22 cellular contexts compared by ENCODE assay signal in the genomic region with DNA sequence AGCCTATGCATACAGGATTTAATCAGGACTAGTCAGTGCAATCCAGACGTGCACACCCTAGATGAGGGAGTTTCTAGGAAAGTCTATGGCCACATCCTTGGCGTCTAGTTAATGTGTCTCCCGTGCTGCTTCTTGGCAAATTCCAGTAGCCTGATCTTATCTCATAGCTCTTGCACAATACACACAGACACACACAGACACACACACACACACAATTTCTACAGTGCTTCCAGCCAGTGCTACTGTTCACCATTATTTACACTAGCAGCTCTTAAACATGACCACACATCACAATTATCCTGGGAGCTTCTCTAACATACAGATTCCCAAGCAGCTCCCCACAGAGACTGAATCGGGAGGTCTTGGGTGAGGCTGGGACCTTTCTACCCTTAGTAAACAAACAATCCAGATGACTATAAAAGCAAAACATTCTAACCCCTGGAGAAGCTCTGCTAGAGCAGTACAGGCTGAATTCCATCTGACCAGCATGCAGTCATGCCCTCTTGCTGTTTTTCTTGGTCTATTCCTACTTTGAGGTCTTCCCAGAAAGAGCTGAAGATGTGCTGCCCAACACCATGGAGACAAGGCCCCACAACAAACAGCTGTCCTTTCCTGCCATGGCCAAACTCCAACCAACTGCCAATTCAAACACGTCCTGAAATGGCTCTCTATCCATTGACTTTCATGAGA.
DNase-seq lines count a peak whose midpoint lies in the region; ATAC-seq, FAIRE-seq and TF ChIP-seq lines count a peak whose summit lies in the region.
"Had no signal": no experiment of that assay in that cellular context is flagged by ENCODE, and none has a peak within 500 bp of the region (broad histone marks: within the 10 kb centered on the region; RNA-seq: fewer than 3 reads in every experiment).

No MANE protein-coding gene starts in this region.

- FAIRE-seq in astrocyte (lab: Jason Lieb, UNC), result no peak
- FAIRE-seq: GM12878 had no signal

- H3K4me3 Mint-ChIP-seq in MCF 10A (ENCODE audit: unreplicated experiment) (no peak overlapping the region), astrocyte (ENCODE audit: unreplicated experiment) (no peak overlapping the region)
- H3K4me3 Mint-ChIP-seq: activated CD4-positive, alpha-beta T cell treated with anti-CD3 and anti-CD28 coated beads, Interleukin-2, amount 10 ng/mL, durations not matched to agents 7 days and 5 days; activated naive CD4-positive, alpha-beta T cell treated with anti-CD3 and anti-CD28 coated beads, Interleukin-2, amount 50 U/mL, for 24 hours; activated T-cell treated with anti-CD3 and anti-CD28 coated beads, Interleukin-2, amount 50 U/mL, for 24 hours; CD4-positive, alpha-beta memory T cell; endodermal cell; natural killer cell treated with Interleukin-12 subunit alpha and Interleukin-12 subunit beta and Interleukin-15 and Interleukin-18, amount 100 ng/mL, for 72 hours had no signal

- H3K4me1 Mint-ChIP-seq in MCF 10A (ENCODE audit: insufficient read depth, unreplicated experiment) (no peaks in the 10 kb centered on the region), astrocyte (ENCODE audit: low read depth, unreplicated experiment) (peaks cover 5% of the 10 kb centered on the region)
- H3K4me1 Mint-ChIP-seq: activated CD4-positive, alpha-beta T cell treated with anti-CD3 and anti-CD28 coated beads, Interleukin-2, amount 10 ng/mL, durations not matched to agents 7 days and 5 days; activated naive CD4-positive, alpha-beta T cell treated with anti-CD3 and anti-CD28 coated beads, Interleukin-2, amount 50 U/mL, for 24 hours; CD4-positive, alpha-beta memory T cell; endodermal cell had no signal

- H3K79me2 ChIP-seq in astrocyte (ENCODE audit: insufficient read depth, low read length), result no peaks in the 10 kb centered on the region

- H3K9me3 ChIP-seq in breast epithelium, result no peaks in the 10 kb centered on the region
- H3K9me3 ChIP-seq in astrocyte (ENCODE audit: insufficient read depth, low read depth, low read length), result no peaks in the 10 kb centered on the region
- H3K9me3 ChIP-seq in aorta (ENCODE audit: control insufficient read depth, low read length), result no peaks in the 10 kb centered on the region
- H3K9me3 ChIP-seq: gastrocnemius medialis, HAP-1, lower lobe of right lung, SJCRH30 had no signal

- H3K27ac Mint-ChIP-seq in MCF 10A (ENCODE audit: low read depth, unreplicated experiment) (no peak overlapping the region), astrocyte (ENCODE audit: unreplicated experiment) (peak overlapping the region; percentile 63)
- H3K27ac Mint-ChIP-seq: activated CD4-positive, alpha-beta T cell treated with anti-CD3 and anti-CD28 coated beads, Interleukin-2, amount 10 ng/mL, durations not matched to agents 7 days and 5 days; activated naive CD4-positive, alpha-beta T cell treated with anti-CD3 and anti-CD28 coated beads, Interleukin-2, amount 50 U/mL, for 24 hours; activated T-cell treated with anti-CD3 and anti-CD28 coated beads, Interleukin-2, amount 50 U/mL, for 24 hours; CD4-positive, alpha-beta memory T cell; endodermal cell; natural killer cell treated with Interleukin-12 subunit alpha and Interleukin-12 subunit beta and Interleukin-15 and Interleukin-18, amount 100 ng/mL, for 72 hours had no signal

- H3K9ac ChIP-seq in astrocyte (ENCODE audit: low read length), result no peak overlapping the region

- no peak for TF ChIP-seq POLR2A in breast epithelium (IDR thresholded peaks at IDR 0.05)

- H3K4me2 ChIP-seq in astrocyte (ENCODE audit: low read length), result peak overlapping the region; percentile 28

- BruUV-seq in MCF 10A (replicated peaks; lab: Mats Ljungman, UMichigan), result no TSS peak

- H4K20me1 ChIP-seq in astrocyte (ENCODE audit: insufficient read depth, low read length), result no peaks in the 10 kb centered on the region

- POLR2A ChIA-PET in MCF 10A (lab: Yijun Ruan, JAX), result no interaction called here

- H2AFZ ChIP-seq in astrocyte (ENCODE audit: low read depth, low read length), result no peak overlapping the region

- 62 to 65% methylated on average over 5 of the region's 5 CpGs for WGBS in aorta, 2 donors

- no peaks in the 10 kb centered on the region for H3K9me3 Mint-ChIP-seq in MCF 10A (ENCODE audit: unreplicated experiment)
- H3K9me3 Mint-ChIP-seq in astrocyte (ENCODE audit: unreplicated experiment), result peaks cover 5% of the 10 kb centered on the region
- H3K9me3 Mint-ChIP-seq: activated CD4-positive, alpha-beta T cell treated with anti-CD3 and anti-CD28 coated beads, Interleukin-2, amount 10 ng/mL, durations not matched to agents 7 days and 5 days; activated naive CD4-positive, alpha-beta T cell treated with anti-CD3 and anti-CD28 coated beads, Interleukin-2, amount 50 U/mL, for 24 hours; activated T-cell treated with anti-CD3 and anti-CD28 coated beads, Interleukin-2, amount 50 U/mL, for 24 hours; endodermal cell had no signal

- TF ChIP-seq CTCF in MCF 10A (IDR thresholded peaks at IDR 0.05; ENCODE audit: unreplicated experiment), result no peak
- TF ChIP-seq CTCF in breast epithelium (IDR thresholded peaks at IDR 0.05), result no peak
- no peak for TF ChIP-seq CTCF in astrocyte (IDR thresholded peaks at IDR 0.05; ENCODE audit: insufficient read depth, low read depth, low read length)

- H3K4me3 ChIP-seq in breast epithelium (no peak overlapping the region), astrocyte (ENCODE audit: insufficient read depth, low read depth, low read length) (no peak overlapping the region), aorta (ENCODE audit: low read length in 2 of 2) (no peak overlapping the region)
- H3K4me3 ChIP-seq: gastrocnemius medialis, GM12878, HAP-1, lower lobe of right lung, SJCRH30 had no signal

- DNase-seq in MCF 10A (ENCODE audit: unreplicated experiment), result peak; percentile 3
- DNase-seq in breast epithelium (ENCODE audit: low spot score in 2 of 2), result no peak
- DNase-seq in astrocyte (ENCODE audit: low read depth), result peak; percentile 49
- peak; percentile 62 for DNase-seq in iris pigment epithelial cell (ENCODE audit: low read depth)
- DNase-seq in aorta, result no peak
- no peak for DNase-seq in CD1c-positive myeloid dendritic cell (ENCODE audit: extremely low spot score)
- no peak for DNase-seq in LoVo (ENCODE audit: low spot score)
- DNase-seq: activated CD4-positive, alpha-beta T cell treated with anti-CD3 and anti-CD28 coated beads, Interleukin-2, amount 10 ng/mL, durations not matched to agents 7 days and 5 days; activated T-cell treated with anti-CD3 and anti-CD28 coated beads, Interleukin-2, amount 50 U/mL, for 24 hours; CD4-positive, alpha-beta memory T cell; central memory CD4-positive, alpha-beta T cell; endodermal cell; gastrocnemius medialis; lower lobe of right lung; retina; SJCRH30; stimulated activated CD4-positive, alpha-beta T cell treated with anti-CD3 and anti-CD28 coated beads, Interleukin-2, amount 100 ng/mL, for 24 hours had no signal

- H3K4me1 ChIP-seq in breast epithelium, result no peaks in the 10 kb centered on the region
- H3K4me1 ChIP-seq in astrocyte (ENCODE audit: insufficient read depth, low read length), result no peaks in the 10 kb centered on the region
- H3K4me1 ChIP-seq in aorta (ENCODE audit: control insufficient read depth in 1 of 2, insufficient read depth in 2 of 2, low read length in 2 of 2), result peaks cover 0 to 4% of the 10 kb centered on the region in 2 donors
- H3K4me1 ChIP-seq: gastrocnemius medialis, HAP-1, lower lobe of right lung, SJCRH30 had no signal

- intact Hi-C loops in MCF 10A (cut with micrococcal nuclease), result no loop called here
- intact Hi-C loops in breast epithelium (cut with DNase I; ENCODE audit: low total_unique reads), result no loop called here
- intact Hi-C loops in aorta (cut with DNase I), result no loop called here

- no peak overlapping the region for H3K27ac ChIP-seq in breast epithelium
- H3K27ac ChIP-seq in astrocyte (ENCODE audit: low read depth, low read length), result peak overlapping the region; percentile 38
- H3K27ac ChIP-seq in aorta (ENCODE audit: low read depth in 1 of 2, low read length in 2 of 2), result no peak overlapping the region
- H3K27ac ChIP-seq: gastrocnemius medialis, lower lobe of right lung, SJCRH30 had no signal

- H3K36me3 ChIP-seq in breast epithelium (no peaks in the 10 kb centered on the region), astrocyte (ENCODE audit: insufficient read depth, low read length) (no peaks in the 10 kb centered on the region), aorta (ENCODE audit: control insufficient read depth in 1 of 2, insufficient read depth in 2 of 2, low read length in 1 of 2) (no peaks in the 10 kb centered on the region)
- H3K36me3 ChIP-seq: gastrocnemius medialis, HAP-1, lower lobe of right lung, SJCRH30 had no signal

- H3K36me3 Mint-ChIP-seq in MCF 10A (ENCODE audit: insufficient read depth, unreplicated experiment), result no peaks in the 10 kb centered on the region
- H3K36me3 Mint-ChIP-seq in astrocyte (ENCODE audit: low read depth, unreplicated experiment), result no peaks in the 10 kb centered on the region
- H3K36me3 Mint-ChIP-seq: activated naive CD4-positive, alpha-beta T cell treated with anti-CD3 and anti-CD28 coated beads, Interleukin-2, amount 50 U/mL, for 24 hours; CD4-positive, alpha-beta memory T cell; natural killer cell treated with Interleukin-12 subunit alpha and Interleukin-12 subunit beta and Interleukin-15 and Interleukin-18, amount 100 ng/mL, for 72 hours had no signal

- no peaks in the 10 kb centered on the region for H3K27me3 ChIP-seq in breast epithelium
- no peaks in the 10 kb centered on the region for H3K27me3 ChIP-seq in astrocyte (ENCODE audit: insufficient read depth, low read length)
- H3K27me3 ChIP-seq in aorta (ENCODE audit: control insufficient read depth in 1 of 2, insufficient read depth in 2 of 2, low read length in 1 of 2), result no peaks in the 10 kb centered on the region
- H3K27me3 ChIP-seq: gastrocnemius medialis, SJCRH30 had no signal

- CTCF ChIA-PET in MCF 10A (lab: Yijun Ruan, JAX), result interaction anchor here (0.6 to 1.0 kb wide), 2 partner anchors 22 to 47 kb away, joined by 3 read pairs; no protein-coding TSS in a partner anchor

- H3K27me3 Mint-ChIP-seq in MCF 10A (ENCODE audit: insufficient read depth, unreplicated experiment), result peaks cover 44% of the 10 kb centered on the region
- H3K27me3 Mint-ChIP-seq in astrocyte (ENCODE audit: low read depth, unreplicated experiment), result no peaks in the 10 kb centered on the region
- H3K27me3 Mint-ChIP-seq: activated naive CD4-positive, alpha-beta T cell treated with anti-CD3 and anti-CD28 coated beads, Interleukin-2, amount 50 U/mL, for 24 hours; activated T-cell treated with anti-CD3 and anti-CD28 coated beads, Interleukin-2, amount 50 U/mL, for 24 hours; CD4-positive, alpha-beta memory T cell; natural killer cell treated with Interleukin-12 subunit alpha and Interleukin-12 subunit beta and Interleukin-15 and Interleukin-18, amount 100 ng/mL, for 72 hours had no signal

- ATAC-seq in aorta (ENCODE audit: low FRiP score) (peak; percentile 50), HG02642 (IDR thresholded peaks at IDR 0.05; ENCODE audit: poor library complexity, unreplicated experiment) (no peak)
- ATAC-seq: gastrocnemius medialis; GM12878; lower lobe of right lung; natural killer cell treated with Interleukin-12 subunit alpha and Interleukin-12 subunit beta and Interleukin-15 and Interleukin-18, amount 100 ng/mL, for 72 hours had no signal

Comparison
In these comparisons a context has a peak if more than half of its experiments do, and no peak if none do; other contexts are left out.
1. DNase-seq: peak in MCF 10A (single experiment), astrocyte (single experiment) and iris pigment epithelial cell (single experiment); none in breast epithelium (0 of 2), aorta (0 of 2), CD1c-positive myeloid dendritic cell (single experiment) and LoVo (single experiment).